1 cellular context compared by ENCODE assay signal in the genomic region with DNA sequence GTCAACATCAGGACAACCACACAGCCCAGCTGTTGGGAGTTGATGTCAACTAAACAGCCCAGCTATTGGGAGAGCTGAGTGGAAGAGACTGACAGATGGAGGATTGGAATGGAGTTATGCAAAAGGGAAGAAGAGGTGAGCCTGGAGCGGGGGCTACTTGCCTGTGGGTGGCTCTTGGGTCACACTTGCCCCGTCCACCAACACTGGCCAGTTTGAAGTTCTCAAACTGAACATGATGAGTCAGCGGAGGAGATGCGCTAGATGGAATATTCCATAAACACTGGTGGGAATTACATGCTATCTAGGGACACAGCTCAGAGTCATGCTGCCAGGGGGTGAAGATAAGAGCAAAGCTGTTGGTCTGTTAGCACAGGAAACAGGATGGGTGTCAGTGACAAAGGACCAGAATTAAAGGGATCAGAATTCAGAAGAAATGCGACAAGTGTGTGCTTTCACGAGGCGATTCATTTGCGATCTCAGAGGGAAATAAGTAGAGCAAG.
A peak's percentile ranks its signal among the peaks of the same experiment; 100 is the strongest.
TF ChIP-seq lines count a peak whose summit lies in the region.

No MANE protein-coding gene starts in this region.

TF ChIP-seq in K562, 482 proteins besides CTCF, POLR2A, EP300 and RAD21 (continues in another document):
- TF ChIP-seq ETV5 (CRISPR knock-in tag; IDR thresholded peaks at IDR 0.05; ENCODE audit: low read depth) (peak; percentile 85), SRSF9 (IDR thresholded peaks at IDR 0.05; ENCODE audit: borderline replicate concordance, low read depth, low read length) (no peak), DNMT1 (IDR thresholded peaks at IDR 0.05) (no peak), ZNF175 (CRISPR knock-in tag; IDR thresholded peaks at IDR 0.05; ENCODE audit: low read depth) (0 out of 2 replicates have a peak, but pooled peaks have one; percentile 75), STAT5A (IDR thresholded peaks at IDR 0.05; ENCODE audit: borderline replicate concordance, low read length) (peak; percentile 93), NFE2 (IDR thresholded peaks at IDR 0.05; ENCODE audit: low read depth) (peak; percentile 91), ZFP30 (CRISPR knock-in tag; IDR thresholded peaks at IDR 0.05; ENCODE audit: borderline replicate concordance) (no peak), KHSRP (IDR thresholded peaks at IDR 0.05) (no peak; the same call in 1 of the 2 replicates), HMG20B (CRISPR knock-in tag; IDR thresholded peaks at IDR 0.05) (no peak), MEF2D (tag; conservative IDR thresholded peaks at IDR 0.05; ENCODE audit: low read depth) (peak; percentile 61), CBX2 (IDR thresholded peaks at IDR 0.05; ENCODE audit: insufficient read depth, low read length, poor library complexity, severe bottlenecking) (no peak), HEY1 (CRISPR knock-in tag; IDR thresholded peaks at IDR 0.05; ENCODE audit: borderline replicate concordance) (no peak), CHD2 (IDR thresholded peaks at IDR 0.05; ENCODE audit: low read depth, low read length) (no peak), RBM14 (IDR thresholded peaks at IDR 0.05; ENCODE audit: borderline replicate concordance, insufficient read depth, low read depth, low read length) (no peak), SAP30 (IDR thresholded peaks at IDR 0.05; ENCODE audit: borderline replicate concordance, insufficient read depth, low read depth, low read length, poor library complexity, severe bottlenecking) (no peak), SREBF1 (IDR thresholded peaks at IDR 0.05; ENCODE audit: borderline replicate concordance, low read depth, low read length) (no peak), YY1 (IDR thresholded peaks at IDR 0.05; ENCODE audit: borderline replicate concordance in 1 of 3, control insufficient read depth in 1 of 3, extremely low read depth in 1 of 3, insufficient read depth in 3 of 3, insufficient read length in 1 of 3, insufficient replicate concordance in 2 of 3, low read depth in 1 of 3, low read length in 2 of 3) (no peak), ZNF436 (CRISPR knock-in tag; IDR thresholded peaks at IDR 0.05) (no peak), IFI16 (CRISPR knock-in tag; IDR thresholded peaks at IDR 0.05) (no peak), ZNF274 (IDR thresholded peaks at IDR 0.05; ENCODE audit: borderline replicate concordance, low read depth, low read length) (no peak), ZNF121 (CRISPR knock-in tag; conservative IDR thresholded peaks at IDR 0.05) (no peak), ESRRA (IDR thresholded peaks at IDR 0.05; ENCODE audit: borderline replicate concordance, low read depth) (no peak), MAZ (CRISPR knock-in tag; conservative IDR thresholded peaks at IDR 0.05 in 1 of 2, IDR thresholded peaks at IDR 0.05 in 1 of 2) (peak; percentile 57 to 68; a peak in 3 of 4 replicates), ZFP36 (IDR thresholded peaks at IDR 0.05; ENCODE audit: low read depth, low read length, partially characterized antibody) (no peak), TAF15 (IDR thresholded peaks at IDR 0.05; ENCODE audit: low read depth, low read length) (no peak), ASH1L (IDR thresholded peaks at IDR 0.05; ENCODE audit: borderline replicate concordance, low read depth, partially characterized antibody) (no peak), ZC3H4 (CRISPR knock-in tag; IDR thresholded peaks at IDR 0.05; ENCODE audit: borderline replicate concordance) (no peak), RBM39 (optimal IDR thresholded peaks at IDR 0.05; ENCODE audit: low read depth, low read length) (no peak), TBP (optimal IDR thresholded peaks at IDR 0.05; ENCODE audit: low read depth, low read length) (peak; percentile 48)
- TF ChIP-seq, protein P1, sequence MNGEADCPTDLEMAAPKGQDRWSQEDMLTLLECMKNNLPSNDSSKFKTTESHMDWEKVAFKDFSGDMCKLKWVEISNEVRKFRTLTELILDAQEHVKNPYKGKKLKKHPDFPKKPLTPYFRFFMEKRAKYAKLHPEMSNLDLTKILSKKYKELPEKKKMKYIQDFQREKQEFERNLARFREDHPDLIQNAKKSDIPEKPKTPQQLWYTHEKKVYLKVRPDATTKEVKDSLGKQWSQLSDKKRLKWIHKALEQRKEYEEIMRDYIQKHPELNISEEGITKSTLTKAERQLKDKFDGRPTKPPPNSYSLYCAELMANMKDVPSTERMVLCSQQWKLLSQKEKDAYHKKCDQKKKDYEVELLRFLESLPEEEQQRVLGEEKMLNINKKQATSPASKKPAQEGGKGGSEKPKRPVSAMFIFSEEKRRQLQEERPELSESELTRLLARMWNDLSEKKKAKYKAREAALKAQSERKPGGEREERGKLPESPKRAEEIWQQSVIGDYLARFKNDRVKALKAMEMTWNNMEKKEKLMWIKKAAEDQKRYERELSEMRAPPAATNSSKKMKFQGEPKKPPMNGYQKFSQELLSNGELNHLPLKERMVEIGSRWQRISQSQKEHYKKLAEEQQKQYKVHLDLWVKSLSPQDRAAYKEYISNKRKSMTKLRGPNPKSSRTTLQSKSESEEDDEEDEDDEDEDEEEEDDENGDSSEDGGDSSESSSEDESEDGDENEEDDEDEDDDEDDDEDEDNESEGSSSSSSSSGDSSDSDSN (IDR thresholded peaks at IDR 0.05; ENCODE audit: borderline replicate concordance in 1 of 2, low read depth in 2 of 2, low read length in 2 of 2) = peak; percentile 86 to 95; a peak in 3 of 4 replicates
- TF ChIP-seq, protein P2, sequence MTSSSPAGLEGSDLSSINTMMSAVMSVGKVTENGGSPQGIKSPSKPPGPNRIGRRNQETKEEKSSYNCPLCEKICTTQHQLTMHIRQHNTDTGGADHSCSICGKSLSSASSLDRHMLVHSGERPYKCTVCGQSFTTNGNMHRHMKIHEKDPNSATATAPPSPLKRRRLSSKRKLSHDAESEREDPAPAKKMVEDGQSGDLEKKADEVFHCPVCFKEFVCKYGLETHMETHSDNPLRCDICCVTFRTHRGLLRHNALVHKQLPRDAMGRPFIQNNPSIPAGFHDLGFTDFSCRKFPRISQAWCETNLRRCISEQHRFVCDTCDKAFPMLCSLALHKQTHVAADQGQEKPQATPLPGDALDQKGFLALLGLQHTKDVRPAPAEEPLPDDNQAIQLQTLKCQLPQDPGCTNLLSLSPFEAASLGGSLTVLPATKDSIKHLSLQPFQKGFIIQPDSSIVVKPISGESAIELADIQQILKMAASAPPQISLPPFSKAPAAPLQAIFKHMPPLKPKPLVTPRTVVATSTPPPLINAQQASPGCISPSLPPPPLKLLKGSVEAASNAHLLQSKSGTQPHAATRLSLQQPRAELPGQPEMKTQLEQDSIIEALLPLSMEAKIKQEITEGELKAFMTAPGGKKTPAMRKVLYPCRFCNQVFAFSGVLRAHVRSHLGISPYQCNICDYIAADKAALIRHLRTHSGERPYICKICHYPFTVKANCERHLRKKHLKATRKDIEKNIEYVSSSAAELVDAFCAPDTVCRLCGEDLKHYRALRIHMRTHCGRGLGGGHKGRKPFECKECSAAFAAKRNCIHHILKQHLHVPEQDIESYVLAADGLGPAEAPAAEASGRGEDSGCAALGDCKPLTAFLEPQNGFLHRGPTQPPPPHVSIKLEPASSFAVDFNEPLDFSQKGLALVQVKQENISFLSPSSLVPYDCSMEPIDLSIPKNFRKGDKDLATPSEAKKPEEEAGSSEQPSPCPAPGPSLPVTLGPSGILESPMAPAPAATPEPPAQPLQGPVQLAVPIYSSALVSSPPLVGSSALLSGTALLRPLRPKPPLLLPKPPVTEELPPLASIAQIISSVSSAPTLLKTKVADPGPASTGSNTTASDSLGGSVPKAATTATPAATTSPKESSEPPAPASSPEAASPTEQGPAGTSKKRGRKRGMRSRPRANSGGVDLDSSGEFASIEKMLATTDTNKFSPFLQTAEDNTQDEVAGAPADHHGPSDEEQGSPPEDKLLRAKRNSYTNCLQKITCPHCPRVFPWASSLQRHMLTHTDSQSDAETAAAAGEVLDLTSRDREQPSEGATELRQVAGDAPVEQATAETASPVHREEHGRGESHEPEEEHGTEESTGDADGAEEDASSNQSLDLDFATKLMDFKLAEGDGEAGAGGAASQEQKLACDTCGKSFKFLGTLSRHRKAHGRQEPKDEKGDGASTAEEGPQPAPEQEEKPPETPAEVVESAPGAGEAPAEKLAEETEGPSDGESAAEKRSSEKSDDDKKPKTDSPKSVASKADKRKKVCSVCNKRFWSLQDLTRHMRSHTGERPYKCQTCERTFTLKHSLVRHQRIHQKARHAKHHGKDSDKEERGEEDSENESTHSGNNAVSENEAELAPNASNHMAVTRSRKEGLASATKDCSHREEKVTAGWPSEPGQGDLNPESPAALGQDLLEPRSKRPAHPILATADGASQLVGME (CRISPR knock-in tag; IDR thresholded peaks at IDR 0.05) = no peak
- TF ChIP-seq, protein P3, sequence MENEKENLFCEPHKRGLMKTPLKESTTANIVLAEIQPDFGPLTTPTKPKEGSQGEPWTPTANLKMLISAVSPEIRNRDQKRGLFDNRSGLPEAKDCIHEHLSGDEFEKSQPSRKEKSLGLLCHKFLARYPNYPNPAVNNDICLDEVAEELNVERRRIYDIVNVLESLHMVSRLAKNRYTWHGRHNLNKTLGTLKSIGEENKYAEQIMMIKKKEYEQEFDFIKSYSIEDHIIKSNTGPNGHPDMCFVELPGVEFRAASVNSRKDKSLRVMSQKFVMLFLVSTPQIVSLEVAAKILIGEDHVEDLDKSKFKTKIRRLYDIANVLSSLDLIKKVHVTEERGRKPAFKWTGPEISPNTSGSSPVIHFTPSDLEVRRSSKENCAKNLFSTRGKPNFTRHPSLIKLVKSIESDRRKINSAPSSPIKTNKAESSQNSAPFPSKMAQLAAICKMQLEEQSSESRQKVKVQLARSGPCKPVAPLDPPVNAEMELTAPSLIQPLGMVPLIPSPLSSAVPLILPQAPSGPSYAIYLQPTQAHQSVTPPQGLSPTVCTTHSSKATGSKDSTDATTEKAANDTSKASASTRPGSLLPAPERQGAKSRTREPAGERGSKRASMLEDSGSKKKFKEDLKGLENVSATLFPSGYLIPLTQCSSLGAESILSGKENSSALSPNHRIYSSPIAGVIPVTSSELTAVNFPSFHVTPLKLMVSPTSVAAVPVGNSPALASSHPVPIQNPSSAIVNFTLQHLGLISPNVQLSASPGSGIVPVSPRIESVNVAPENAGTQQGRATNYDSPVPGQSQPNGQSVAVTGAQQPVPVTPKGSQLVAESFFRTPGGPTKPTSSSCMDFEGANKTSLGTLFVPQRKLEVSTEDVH (IDR thresholded peaks at IDR 0.05; ENCODE audit: low read depth, partially characterized antibody) = no peak
- TF ChIP-seq, protein P4, sequence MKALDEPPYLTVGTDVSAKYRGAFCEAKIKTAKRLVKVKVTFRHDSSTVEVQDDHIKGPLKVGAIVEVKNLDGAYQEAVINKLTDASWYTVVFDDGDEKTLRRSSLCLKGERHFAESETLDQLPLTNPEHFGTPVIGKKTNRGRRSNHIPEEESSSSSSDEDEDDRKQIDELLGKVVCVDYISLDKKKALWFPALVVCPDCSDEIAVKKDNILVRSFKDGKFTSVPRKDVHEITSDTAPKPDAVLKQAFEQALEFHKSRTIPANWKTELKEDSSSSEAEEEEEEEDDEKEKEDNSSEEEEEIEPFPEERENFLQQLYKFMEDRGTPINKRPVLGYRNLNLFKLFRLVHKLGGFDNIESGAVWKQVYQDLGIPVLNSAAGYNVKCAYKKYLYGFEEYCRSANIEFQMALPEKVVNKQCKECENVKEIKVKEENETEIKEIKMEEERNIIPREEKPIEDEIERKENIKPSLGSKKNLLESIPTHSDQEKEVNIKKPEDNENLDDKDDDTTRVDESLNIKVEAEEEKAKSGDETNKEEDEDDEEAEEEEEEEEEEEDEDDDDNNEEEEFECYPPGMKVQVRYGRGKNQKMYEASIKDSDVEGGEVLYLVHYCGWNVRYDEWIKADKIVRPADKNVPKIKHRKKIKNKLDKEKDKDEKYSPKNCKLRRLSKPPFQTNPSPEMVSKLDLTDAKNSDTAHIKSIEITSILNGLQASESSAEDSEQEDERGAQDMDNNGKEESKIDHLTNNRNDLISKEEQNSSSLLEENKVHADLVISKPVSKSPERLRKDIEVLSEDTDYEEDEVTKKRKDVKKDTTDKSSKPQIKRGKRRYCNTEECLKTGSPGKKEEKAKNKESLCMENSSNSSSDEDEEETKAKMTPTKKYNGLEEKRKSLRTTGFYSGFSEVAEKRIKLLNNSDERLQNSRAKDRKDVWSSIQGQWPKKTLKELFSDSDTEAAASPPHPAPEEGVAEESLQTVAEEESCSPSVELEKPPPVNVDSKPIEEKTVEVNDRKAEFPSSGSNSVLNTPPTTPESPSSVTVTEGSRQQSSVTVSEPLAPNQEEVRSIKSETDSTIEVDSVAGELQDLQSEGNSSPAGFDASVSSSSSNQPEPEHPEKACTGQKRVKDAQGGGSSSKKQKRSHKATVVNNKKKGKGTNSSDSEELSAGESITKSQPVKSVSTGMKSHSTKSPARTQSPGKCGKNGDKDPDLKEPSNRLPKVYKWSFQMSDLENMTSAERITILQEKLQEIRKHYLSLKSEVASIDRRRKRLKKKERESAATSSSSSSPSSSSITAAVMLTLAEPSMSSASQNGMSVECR (CRISPR knock-in tag; IDR thresholded peaks at IDR 0.05) = no peak
- TF ChIP-seq, protein P5, sequence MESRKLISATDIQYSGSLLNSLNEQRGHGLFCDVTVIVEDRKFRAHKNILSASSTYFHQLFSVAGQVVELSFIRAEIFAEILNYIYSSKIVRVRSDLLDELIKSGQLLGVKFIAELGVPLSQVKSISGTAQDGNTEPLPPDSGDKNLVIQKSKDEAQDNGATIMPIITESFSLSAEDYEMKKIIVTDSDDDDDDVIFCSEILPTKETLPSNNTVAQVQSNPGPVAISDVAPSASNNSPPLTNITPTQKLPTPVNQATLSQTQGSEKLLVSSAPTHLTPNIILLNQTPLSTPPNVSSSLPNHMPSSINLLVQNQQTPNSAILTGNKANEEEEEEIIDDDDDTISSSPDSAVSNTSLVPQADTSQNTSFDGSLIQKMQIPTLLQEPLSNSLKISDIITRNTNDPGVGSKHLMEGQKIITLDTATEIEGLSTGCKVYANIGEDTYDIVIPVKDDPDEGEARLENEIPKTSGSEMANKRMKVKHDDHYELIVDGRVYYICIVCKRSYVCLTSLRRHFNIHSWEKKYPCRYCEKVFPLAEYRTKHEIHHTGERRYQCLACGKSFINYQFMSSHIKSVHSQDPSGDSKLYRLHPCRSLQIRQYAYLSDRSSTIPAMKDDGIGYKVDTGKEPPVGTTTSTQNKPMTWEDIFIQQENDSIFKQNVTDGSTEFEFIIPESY (CRISPR knock-in tag; IDR thresholded peaks at IDR 0.05) = no peak
- TF ChIP-seq, protein P6, sequence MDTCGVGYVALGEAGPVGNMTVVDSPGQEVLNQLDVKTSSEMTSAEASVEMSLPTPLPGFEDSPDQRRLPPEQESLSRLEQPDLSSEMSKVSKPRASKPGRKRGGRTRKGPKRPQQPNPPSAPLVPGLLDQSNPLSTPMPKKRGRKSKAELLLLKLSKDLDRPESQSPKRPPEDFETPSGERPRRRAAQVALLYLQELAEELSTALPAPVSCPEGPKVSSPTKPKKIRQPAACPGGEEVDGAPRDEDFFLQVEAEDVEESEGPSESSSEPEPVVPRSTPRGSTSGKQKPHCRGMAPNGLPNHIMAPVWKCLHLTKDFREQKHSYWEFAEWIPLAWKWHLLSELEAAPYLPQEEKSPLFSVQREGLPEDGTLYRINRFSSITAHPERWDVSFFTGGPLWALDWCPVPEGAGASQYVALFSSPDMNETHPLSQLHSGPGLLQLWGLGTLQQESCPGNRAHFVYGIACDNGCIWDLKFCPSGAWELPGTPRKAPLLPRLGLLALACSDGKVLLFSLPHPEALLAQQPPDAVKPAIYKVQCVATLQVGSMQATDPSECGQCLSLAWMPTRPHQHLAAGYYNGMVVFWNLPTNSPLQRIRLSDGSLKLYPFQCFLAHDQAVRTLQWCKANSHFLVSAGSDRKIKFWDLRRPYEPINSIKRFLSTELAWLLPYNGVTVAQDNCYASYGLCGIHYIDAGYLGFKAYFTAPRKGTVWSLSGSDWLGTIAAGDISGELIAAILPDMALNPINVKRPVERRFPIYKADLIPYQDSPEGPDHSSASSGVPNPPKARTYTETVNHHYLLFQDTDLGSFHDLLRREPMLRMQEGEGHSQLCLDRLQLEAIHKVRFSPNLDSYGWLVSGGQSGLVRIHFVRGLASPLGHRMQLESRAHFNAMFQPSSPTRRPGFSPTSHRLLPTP (IDR thresholded peaks at IDR 0.05; ENCODE audit: borderline replicate concordance, extremely low read depth, insufficient read length) = no peak
